In genomic region chr1:34332996-34333395, GRCh38 we compare ENCODE assay signal across 31 cellular contexts.
"Had no signal": no experiment of that assay in that cellular context is flagged by ENCODE, and none has a peak within 500 bp of the region (broad histone marks: within the 10 kb centered on the region; RNA-seq: fewer than 3 reads in every experiment).

No MANE protein-coding gene starts in this region.

- ATAC-seq: foreskin keratinocyte; heart right ventricle; left colon; left ventricle myocardium superior; mucosa of descending colon; natural killer cell treated with Interleukin-12 subunit alpha and Interleukin-12 subunit beta and Interleukin-15 and Interleukin-18, amount 100 ng/mL, for 72 hours; right lobe of liver; stimulated activated naive CD8-positive, alpha-beta T cell treated with anti-CD3 and anti-CD28 coated beads, Interleukin-15, amount 100 ng/mL, for 72 hours had no signal

- H3K36me3 ChIP-seq: esophagus muscularis mucosa, heart right ventricle, neutrophil, right lobe of liver, suprapubic skin, transverse colon, vagina had no signal

- H3K27ac ChIP-seq: coronary artery, esophagus muscularis mucosa, foreskin keratinocyte, heart right ventricle, neutrophil, parathyroid adenoma, right lobe of liver, suprapubic skin, transverse colon, vagina had no signal

- H3K9me3 ChIP-seq: esophagus muscularis mucosa, heart right ventricle, mucosa of descending colon, neutrophil, right lobe of liver, suprapubic skin, transverse colon, vagina had no signal

- H3K4me1 ChIP-seq: esophagus muscularis mucosa, foreskin keratinocyte, heart right ventricle, parathyroid adenoma, right lobe of liver, transverse colon, vagina had no signal

- DNase-seq: dermis blood vessel endothelial cell; effector memory CD4-positive, alpha-beta T cell; foreskin keratinocyte; glutamatergic neuron; heart right ventricle; hypothalamus; immature natural killer cell; islet precursor cell; kidney glomerular epithelial cell; left colon; left ventricle myocardium superior; mucosa of descending colon; naive B cell; right lobe of liver; stimulated activated CD4-positive, alpha-beta T cell treated with anti-CD3 and anti-CD28 coated beads, Interleukin-12 subunit alpha, Interleukin-12 subunit beta, amount 100 ng/mL, for 4 hours; stimulated activated CD4-positive, alpha-beta T cell treated with anti-CD3 and anti-CD28 coated beads, Interleukin-1b, Interleukin-23, amount 100 ng/mL, for 48 hours; stimulated activated CD4-positive, alpha-beta T cell treated with anti-CD3 and anti-CD28 coated beads, Interleukin-4, amount 100 ng/mL, for 1 hour; stimulated activated CD8-positive, alpha-beta memory T cell treated with anti-CD3 and anti-CD28 coated beads, Interleukin-4, amount 100 ng/mL, for 48 hours; stimulated activated naive CD4-positive, alpha-beta T cell; stimulated activated naive CD8-positive, alpha-beta T cell treated with anti-CD3 and anti-CD28 coated beads, Interleukin-15, amount 100 ng/mL, for 72 hours; transverse colon had no signal

- FAIRE-seq: endothelial cell of umbilical vein had no signal

- H3K4me3 ChIP-seq: coronary artery, esophagus muscularis mucosa, heart right ventricle, lung, mucosa of descending colon, right lobe of liver, smooth muscle cell, suprapubic skin, transverse colon, vagina had no signal

- H3K27me3 ChIP-seq: neutrophil, right lobe of liver, vagina had no signal
